In the genomic region with DNA sequence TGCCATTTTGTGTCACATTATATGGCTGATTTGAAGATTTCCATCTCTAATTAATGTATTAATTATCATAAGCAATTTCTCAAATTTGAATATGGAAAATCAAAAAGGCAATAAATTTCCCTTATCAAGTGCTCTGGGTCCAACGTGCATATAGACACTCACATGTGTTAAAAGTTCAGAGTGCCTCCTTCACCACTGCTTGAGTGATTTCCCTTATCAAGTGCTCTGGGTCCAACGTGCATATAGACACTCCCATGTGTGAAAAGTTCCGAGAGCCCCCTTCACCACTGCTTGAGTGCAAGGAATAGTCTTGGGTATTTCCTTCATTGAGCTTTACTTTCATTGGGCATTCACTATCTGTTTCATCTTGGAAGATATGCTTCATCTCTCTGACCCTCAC, we compare ENCODE assay signal across 33 cellular contexts.
"Had no signal": no experiment of that assay in that cellular context is flagged by ENCODE, and none has a peak within 500 bp of the region (broad histone marks: within the 10 kb centered on the region; RNA-seq: fewer than 3 reads in every experiment).

No MANE protein-coding gene starts in this region.

- H3K9me3 ChIP-seq: MG63 had no signal

- H3K36me3 ChIP-seq: MG63 had no signal

- H3K4me3 ChIP-seq: MG63 had no signal

- DNase-seq: Karpas-422, Kasumi-1, KG1, MG63, MM.1S, NCI-H1048, NCI-H1092, NCI-H1092 treated with DMSO at 0.1 percent for 48 hours, NCI-H1105, NCI-H1105 treated with DMSO at 0.1 percent for 48 hours, NCI-H1417, NCI-H1417 treated with DMSO at 0.1 percent for 48 hours, NCI-H1436, NCI-H1436 treated with DMSO at 0.1 percent for 48 hours, NCI-H146, NCI-H1694, NCI-H1694 treated with DMSO at 0.1 percent for 48 hours, NCI-H187, NCI-H187 treated with DMSO at 0.1 percent for 48 hours, NCI-H1930, NCI-H2029, NCI-H2029 treated with DMSO at 0.1 percent for 48 hours, NCI-H2081, NCI-H2081 treated with DMSO at 0.1 percent for 48 hours, NCI-H2107, NCI-H2171, NCI-H2171 treated with DMSO at 0.1 percent for 48 hours, NCI-H2227 treated with DMSO at 0.1 percent for 48 hours, NCI-H226, NCI-H345, NCI-H446, NCI-H446 treated with DMSO at 0.1 percent for 48 hours had no signal

- H3K4me2 ChIP-seq: KMS-11 had no signal

- H3K27me3 ChIP-seq: MG63 had no signal

- H3K27ac ChIP-seq: KMS-11 had no signal
